12 cellular contexts compared by ENCODE assay signal in genomic region chr20:4835244-4836177, GRCh38. TPM values are rescaled to one million over a fixed set of nuclear protein-coding genes. Genes with fewer than 3 reads are reported as not detected.
DNase-seq lines count a peak whose midpoint lies in the region; ATAC-seq and TF ChIP-seq lines count a peak whose summit lies in the region.
"Had no signal": no experiment of that assay in that cellular context is flagged by ENCODE, and none has a peak within 500 bp of the region (broad histone marks: within the 10 kb centered on the region; RNA-seq: fewer than 3 reads in every experiment).

No MANE protein-coding gene starts in this region.

- H3K4me1 ChIP-seq in ascending aorta (peaks cover 0 to 11% of the 10 kb centered on the region in 2 donors), upper lobe of right lung (peaks cover 6% of the 10 kb centered on the region), H9 (ENCODE audit: insufficient read depth, low read length) (no peaks in the 10 kb centered on the region)

- H3K27me3 ChIP-seq in ascending aorta = no peaks in the 10 kb centered on the region
- H3K27me3 ChIP-seq in upper lobe of right lung = no peaks in the 10 kb centered on the region
- no peaks in the 10 kb centered on the region for H3K27me3 ChIP-seq in H9 (ENCODE audit: insufficient read depth, low read length)
- H3K27me3 ChIP-seq: neutrophil had no signal

- no CpG with 5 or more reads among the region's 16 CpGs for WGBS in H9 (ENCODE audit: extremely low coverage, insufficient read length, low lambda C conversion rate)

- H3K79me2 ChIP-seq in H9 (ENCODE audit: insufficient read depth, low read length) = no peaks in the 10 kb centered on the region

- H3K4me3 Mint-ChIP-seq in H9 = no peak overlapping the region
- H3K4me3 Mint-ChIP-seq: activated naive CD8-positive, alpha-beta T cell treated with anti-CD3 and anti-CD28 coated beads, Interleukin-2, amount 50 U/mL, for 24 hours; stimulated activated naive B cell treated with anti-CD40 and anti-IgM and Interleukin-4, amounts not matched to agents 10 μg/mL and 1 μg/mL and 100 μg/mL, for 72 hours had no signal

- H4K91ac ChIP-seq in H9 (ENCODE audit: insufficient read length, low read depth, low read length) = no peak overlapping the region

- no peak overlapping the region for H3K14ac ChIP-seq in H9 (ENCODE audit: insufficient read depth, low read length)

- no peaks in the 10 kb centered on the region for H3K9me3 ChIP-seq in ascending aorta
- H3K9me3 ChIP-seq in upper lobe of right lung = no peaks in the 10 kb centered on the region
- H3K9me3 ChIP-seq in H9 (ENCODE audit: control insufficient read depth, low read depth, low read length) = no peaks in the 10 kb centered on the region
- H3K9me3 ChIP-seq: neutrophil had no signal

- H3K4me3 ChIP-seq in ascending aorta (no peak overlapping the region), upper lobe of right lung (no peak overlapping the region)

- no peak overlapping the region for H3T11ph ChIP-seq in H9 (ENCODE audit: low read length)

- H2BK20ac ChIP-seq in H9 (ENCODE audit: low read depth, low read length, poor library complexity, severe bottlenecking) = no peak overlapping the region

- no peaks in the 10 kb centered on the region for H3K23me2 ChIP-seq in H9 (ENCODE audit: insufficient read length, low read depth, low read length, poor library complexity, severe bottlenecking)

- no peak overlapping the region for H2AFZ ChIP-seq in H9 (ENCODE audit: low read length)

- H3K4me1 Mint-ChIP-seq in H9 = peaks cover 11% of the 10 kb centered on the region in 2 experiments
- H3K4me1 Mint-ChIP-seq: activated naive CD8-positive, alpha-beta T cell treated with anti-CD3 and anti-CD28 coated beads, Interleukin-2, amount 50 U/mL, for 24 hours had no signal

- H2BK12ac ChIP-seq in H9 (ENCODE audit: insufficient read length, low read depth, low read length) = no peak overlapping the region

- TF ChIP-seq CTCF in ascending aorta (IDR thresholded peaks at IDR 0.05) (no peak), upper lobe of right lung (IDR thresholded peaks at IDR 0.05) (no peak), H9 (conservative IDR thresholded peaks at IDR 0.05) (no peak)

- no peak overlapping the region for H3K4ac ChIP-seq in H9 (ENCODE audit: low read depth, low read length)

- H3K56ac ChIP-seq in H9 (ENCODE audit: insufficient read length, low read depth, low read length) = no peak overlapping the region

- no peak overlapping the region for H2BK120ac ChIP-seq in H9 (ENCODE audit: low read depth, low read length, poor library complexity, severe bottlenecking)

- DNase-seq in ascending aorta (ENCODE audit: low spot score in 2 of 2) (peak in 1 of 2 donors; percentile 72), fibroblast of the conjunctiva (ENCODE audit: low read depth) (peak; percentile 67), mesenteric fat pad (ENCODE audit: low spot score) (peak; percentile 69), upper lobe of right lung (no peak), H9 (no peak), NCI-H128 (lab: John Stamatoyannopoulos, UW; ENCODE audit: unreplicated experiment) (no peak)
- DNase-seq: activated naive CD8-positive, alpha-beta T cell treated with anti-CD3 and anti-CD28 coated beads, Interleukin-2, amount 50 U/mL, for 24 hours; DMS 273 treated with DMSO at 0.1 percent for 48 hours; NCI-H524; stimulated activated naive B cell treated with anti-CD40 and anti-IgM and Interleukin-4, amounts not matched to agents 10 μg/mL and 1 μg/mL and 100 μg/mL, for 72 hours had no signal

- H2BK5ac ChIP-seq in H9 (ENCODE audit: insufficient read length, low read length) = no peak overlapping the region

- H4K5ac ChIP-seq in H9 (ENCODE audit: insufficient read length, low read depth, low read length) = no peak overlapping the region

- no peak overlapping the region for H3K27ac Mint-ChIP-seq in H9
- H3K27ac Mint-ChIP-seq: activated naive CD8-positive, alpha-beta T cell treated with anti-CD3 and anti-CD28 coated beads, Interleukin-2, amount 50 U/mL, for 24 hours; stimulated activated naive B cell treated with anti-CD40 and anti-IgM and Interleukin-4, amounts not matched to agents 10 μg/mL and 1 μg/mL and 100 μg/mL, for 72 hours had no signal

- intact Hi-C loops in ascending aorta (cut with DNase I) = no loop called here
- intact Hi-C loops in upper lobe of right lung (cut with DNase I) = no loop called here

- H3K4me2 ChIP-seq in H9 (ENCODE audit: insufficient read depth, insufficient read length, low read length) = no peak overlapping the region

- 0 out of 5 replicates have a peak, but pooled peaks cover 0 to 3% of the 10 kb centered on the region in 2 experiments for H3K9me3 Mint-ChIP-seq in H9

- no peak overlapping the region for H3K9ac ChIP-seq in H9 (ENCODE audit: extremely low read depth, insufficient read length, low read length)

- H3K27me3 Mint-ChIP-seq in H9 (ENCODE audit: low read depth) = peaks cover 19% of the 10 kb centered on the region
- H3K27me3 Mint-ChIP-seq: activated naive CD8-positive, alpha-beta T cell treated with anti-CD3 and anti-CD28 coated beads, Interleukin-2, amount 50 U/mL, for 24 hours; stimulated activated naive B cell treated with anti-CD40 and anti-IgM and Interleukin-4, amounts not matched to agents 10 μg/mL and 1 μg/mL and 100 μg/mL, for 72 hours had no signal

- H3K27ac ChIP-seq in ascending aorta = peak overlapping the region; percentile 27 to 50
- no peak overlapping the region for H3K27ac ChIP-seq in upper lobe of right lung
- no peak overlapping the region for H3K27ac ChIP-seq in H9 (ENCODE audit: insufficient read length, low read depth, low read length)
- H3K27ac ChIP-seq: neutrophil had no signal

- H3K36me3 Mint-ChIP-seq in H9 (ENCODE audit: insufficient read depth in 1 of 3, low read depth in 3 of 3) = no peaks in the 10 kb centered on the region; a peak in 2 of 7 replicates

- no peak overlapping the region for H4K8ac ChIP-seq in H9 (replicated peaks; ENCODE audit: insufficient read length, low read depth, low read length)

- H2BK15ac ChIP-seq in H9 (ENCODE audit: low read depth, low read length) = no peak overlapping the region

- H2AK5ac ChIP-seq in H9 (ENCODE audit: insufficient read length, low read length) = no peak overlapping the region

- H3K23ac ChIP-seq in H9 (ENCODE audit: insufficient read length, low read depth, low read length) = no peak overlapping the region

- ATAC-seq in upper lobe of right lung (peak; percentile 78), HG02981 (IDR thresholded peaks at IDR 0.05; ENCODE audit: unreplicated experiment) (no peak)
- ATAC-seq: activated naive CD8-positive, alpha-beta T cell treated with anti-CD3 and anti-CD28 coated beads, Interleukin-2, amount 50 U/mL, for 24 hours; stimulated activated naive B cell treated with anti-CD40 and anti-IgM and Interleukin-4, amounts not matched to agents 10 μg/mL and 1 μg/mL and 100 μg/mL, for 72 hours had no signal

- H4K20me1 ChIP-seq in H9 (ENCODE audit: control insufficient read depth, insufficient read depth, insufficient read length) = no peaks in the 10 kb centered on the region

- H3K36me3 ChIP-seq in ascending aorta = no peaks in the 10 kb centered on the region
- no peaks in the 10 kb centered on the region for H3K36me3 ChIP-seq in upper lobe of right lung
- H3K36me3 ChIP-seq: neutrophil had no signal

- H3K79me1 ChIP-seq in H9 (ENCODE audit: insufficient read depth, low read depth, low read length, poor library complexity, severe bottlenecking) = no peaks in the 10 kb centered on the region

- no peak overlapping the region for H3K18ac ChIP-seq in H9 (ENCODE audit: insufficient read length, low read depth, low read length)

RNA-seq across cellular contexts. Expression of gene RASSF2, which starts 12.1 kb away (rescaled TPM):
- 23.7 TPM for total RNA-seq in ascending aorta
- 29.7 TPM for total RNA-seq in mesenteric fat pad
- total RNA-seq in upper lobe of right lung = 35.3 TPM
- 4.3 and 4.8 TPM in 2 replicates for total RNA-seq in H9 (2021)

Comparison
In these comparisons a context has a peak if more than half of its experiments do, and no peak if none do; other contexts are left out.
1. DNase-seq: peak in fibroblast of the conjunctiva (single experiment) and mesenteric fat pad (single experiment); none in upper lobe of right lung (single experiment), H9 (single experiment) and NCI-H128 (single experiment).
2. H3K27ac ChIP-seq: peak in ascending aorta (2 of 2); none in upper lobe of right lung (single experiment) and H9 (single experiment).